11 cellular contexts compared by ENCODE assay signal in genomic region chr9:115014438-115014837, GRCh38.
DNase-seq lines count a peak whose midpoint lies in the region; ATAC-seq and TF ChIP-seq lines count a peak whose summit lies in the region.
"Had no signal": no experiment of that assay in that cellular context is flagged by ENCODE, and none has a peak within 500 bp of the region (broad histone marks: within the 10 kb centered on the region; RNA-seq: fewer than 3 reads in every experiment).

No MANE protein-coding gene starts in this region.

- CTCF ChIA-PET in activated CD4-positive, alpha-beta T cell treated with anti-CD3 and anti-CD28 coated beads for 36 hours (lab: Charles Lee), result interaction anchor here (0.6 to 5.6 kb wide), 59 partner anchors 9 to 720 kb away, joined by 3 to 75 read pairs (median 4); partner anchors contain the start of genes TEX48, TNFSF15 and TNFSF8
- CTCF ChIA-PET in MCF 10A (lab: Yijun Ruan, JAX), result interaction anchor here (0.5 to 10.8 kb wide), 60 partner anchors 9 to 1647 kb away, joined by 3 to 200 read pairs (median 4); partner anchors contain the start of genes TEX48 and TNFSF15

- TF ChIP-seq CTCF in VCaP (conservative IDR thresholded peaks at IDR 0.05) (no peak), MCF 10A (IDR thresholded peaks at IDR 0.05; ENCODE audit: unreplicated experiment) (no peak)

- DNase-seq in activated CD4-positive, alpha-beta T cell treated with anti-CD3 and anti-CD28 coated beads for 36 hours, result no peak
- no peak for DNase-seq in activated CD4-positive, alpha-beta T cell treated with anti-CD3 and anti-CD28 coated beads for 1 hour
- DNase-seq in activated naive CD8-positive, alpha-beta T cell treated with anti-CD3 and anti-CD28 coated beads, Interleukin-2, amount 50 U/mL, for 24 hours, result no peak
- no peak for DNase-seq in stimulated activated naive CD8-positive, alpha-beta T cell treated with anti-CD3 and anti-CD28 coated beads, Interleukin-15, amount 100 ng/mL, for 72 hours
- no peak for DNase-seq in NCI-H187 treated with DMSO at 0.1 percent for 48 hours (lab: John Stamatoyannopoulos, UW)
- DNase-seq in MCF 10A (ENCODE audit: unreplicated experiment), result no peak

- H3K27ac Mint-ChIP-seq in activated CD4-positive, alpha-beta T cell treated with anti-CD3 and anti-CD28 coated beads for 36 hours, result peak overlapping the region; percentile 40
- H3K27ac Mint-ChIP-seq in activated naive CD8-positive, alpha-beta T cell, result peak overlapping the region; percentile 47
- H3K27ac Mint-ChIP-seq in activated naive CD8-positive, alpha-beta T cell treated with anti-CD3 and anti-CD28 coated beads, Interleukin-2, amount 50 U/mL, for 24 hours, result no peak overlapping the region
- H3K27ac Mint-ChIP-seq in stimulated activated naive CD8-positive, alpha-beta T cell treated with anti-CD3 and anti-CD28 coated beads, Interleukin-15, amount 100 ng/mL, for 72 hours, result peak overlapping the region; percentile 22 to 86
- no peak overlapping the region for H3K27ac Mint-ChIP-seq in MCF 10A (ENCODE audit: low read depth, unreplicated experiment)
- H3K27ac Mint-ChIP-seq: CD8-positive, alpha-beta T cell; HFFc6 had no signal

- no TSS peak for BruUV-seq in MCF 10A (replicated peaks; lab: Mats Ljungman, UMichigan)

- POLR2A ChIA-PET in activated CD4-positive, alpha-beta T cell treated with anti-CD3 and anti-CD28 coated beads for 36 hours (lab: Charles Lee), result interaction anchor here (0.7 kb wide), 1 partner anchor 19 kb away, joined by 3 read pairs; no protein-coding TSS in a partner anchor
- POLR2A ChIA-PET in MCF 10A (lab: Yijun Ruan, JAX), result interaction anchor here (0.6 to 1.8 kb wide), 2 partner anchors 85 to 106 kb away, joined by 3 to 4 read pairs; no protein-coding TSS in a partner anchor

- H3K9me3 Mint-ChIP-seq in activated CD4-positive, alpha-beta T cell treated with anti-CD3 and anti-CD28 coated beads for 36 hours (ENCODE audit: low read depth), result no peaks in the 10 kb centered on the region
- no peaks in the 10 kb centered on the region for H3K9me3 Mint-ChIP-seq in activated naive CD8-positive, alpha-beta T cell (ENCODE audit: low read depth)
- H3K9me3 Mint-ChIP-seq in activated naive CD8-positive, alpha-beta T cell treated with anti-CD3 and anti-CD28 coated beads, Interleukin-2, amount 50 U/mL, for 24 hours, result no peaks in the 10 kb centered on the region
- no peaks in the 10 kb centered on the region for H3K9me3 Mint-ChIP-seq in stimulated activated naive CD8-positive, alpha-beta T cell treated with anti-CD3 and anti-CD28 coated beads, Interleukin-15, amount 100 ng/mL, for 72 hours
- H3K9me3 Mint-ChIP-seq in MCF 10A (ENCODE audit: unreplicated experiment), result no peaks in the 10 kb centered on the region
- H3K9me3 Mint-ChIP-seq: CD8-positive, alpha-beta T cell; HFFc6 had no signal

- ATAC-seq in activated CD4-positive, alpha-beta T cell treated with anti-CD3 and anti-CD28 coated beads for 36 hours, result peak; percentile 55
- ATAC-seq in activated naive CD8-positive, alpha-beta T cell treated with anti-CD3 and anti-CD28 coated beads, Interleukin-2, amount 50 U/mL, for 24 hours, result no peak
- no peak for ATAC-seq in stimulated activated naive CD8-positive, alpha-beta T cell treated with anti-CD3 and anti-CD28 coated beads, Interleukin-15, amount 100 ng/mL, for 72 hours

- peaks cover 42% of the 10 kb centered on the region for H3K4me1 Mint-ChIP-seq in activated CD4-positive, alpha-beta T cell treated with anti-CD3 and anti-CD28 coated beads for 36 hours
- peaks cover 31% of the 10 kb centered on the region for H3K4me1 Mint-ChIP-seq in activated naive CD8-positive, alpha-beta T cell (ENCODE audit: low read depth)
- H3K4me1 Mint-ChIP-seq in activated naive CD8-positive, alpha-beta T cell treated with anti-CD3 and anti-CD28 coated beads, Interleukin-2, amount 50 U/mL, for 24 hours, result peaks cover 43% of the 10 kb centered on the region
- peaks cover 62% of the 10 kb centered on the region for H3K4me1 Mint-ChIP-seq in stimulated activated naive CD8-positive, alpha-beta T cell treated with anti-CD3 and anti-CD28 coated beads, Interleukin-15, amount 100 ng/mL, for 72 hours
- H3K4me1 Mint-ChIP-seq in MCF 10A (ENCODE audit: insufficient read depth, unreplicated experiment), result peaks cover 17% of the 10 kb centered on the region

- H3K27me3 Mint-ChIP-seq in activated CD4-positive, alpha-beta T cell treated with anti-CD3 and anti-CD28 coated beads for 36 hours, result no peaks in the 10 kb centered on the region
- H3K27me3 Mint-ChIP-seq in activated naive CD8-positive, alpha-beta T cell, result no peaks in the 10 kb centered on the region
- peaks cover 16% of the 10 kb centered on the region for H3K27me3 Mint-ChIP-seq in activated naive CD8-positive, alpha-beta T cell treated with anti-CD3 and anti-CD28 coated beads, Interleukin-2, amount 50 U/mL, for 24 hours
- peaks cover 19% of the 10 kb centered on the region for H3K27me3 Mint-ChIP-seq in stimulated activated naive CD8-positive, alpha-beta T cell treated with anti-CD3 and anti-CD28 coated beads, Interleukin-15, amount 100 ng/mL, for 72 hours
- peaks cover 14% of the 10 kb centered on the region for H3K27me3 Mint-ChIP-seq in MCF 10A (ENCODE audit: insufficient read depth, unreplicated experiment)

- no peaks in the 10 kb centered on the region for H3K36me3 Mint-ChIP-seq in activated CD4-positive, alpha-beta T cell treated with anti-CD3 and anti-CD28 coated beads for 36 hours (ENCODE audit: low read depth)
- H3K36me3 Mint-ChIP-seq in activated naive CD8-positive, alpha-beta T cell, result no peaks in the 10 kb centered on the region
- no peaks in the 10 kb centered on the region for H3K36me3 Mint-ChIP-seq in activated naive CD8-positive, alpha-beta T cell treated with anti-CD3 and anti-CD28 coated beads, Interleukin-2, amount 50 U/mL, for 24 hours (ENCODE audit: low read depth)
- H3K36me3 Mint-ChIP-seq in MCF 10A (ENCODE audit: insufficient read depth, unreplicated experiment), result no peaks in the 10 kb centered on the region
- H3K36me3 Mint-ChIP-seq: CD8-positive, alpha-beta T cell had no signal

- H3K27ac ChIP-seq in VCaP, result 0 out of 2 replicates have a peak overlapping the region, but pooled peaks have one; percentile 20
- H3K27ac ChIP-seq: KMS-11 had no signal

- H3K4me3 Mint-ChIP-seq in activated CD4-positive, alpha-beta T cell treated with anti-CD3 and anti-CD28 coated beads for 36 hours, result no peak overlapping the region
- no peak overlapping the region for H3K4me3 Mint-ChIP-seq in activated naive CD8-positive, alpha-beta T cell
- H3K4me3 Mint-ChIP-seq in activated naive CD8-positive, alpha-beta T cell treated with anti-CD3 and anti-CD28 coated beads, Interleukin-2, amount 50 U/mL, for 24 hours, result no peak overlapping the region
- no peak overlapping the region for H3K4me3 Mint-ChIP-seq in stimulated activated naive CD8-positive, alpha-beta T cell treated with anti-CD3 and anti-CD28 coated beads, Interleukin-15, amount 100 ng/mL, for 72 hours
- H3K4me3 Mint-ChIP-seq in MCF 10A (ENCODE audit: unreplicated experiment), result no peak overlapping the region
- H3K4me3 Mint-ChIP-seq: CD8-positive, alpha-beta T cell; HFFc6 had no signal

- intact Hi-C loops in activated CD4-positive, alpha-beta T cell treated with anti-CD3 and anti-CD28 coated beads for 36 hours (cut with DNase I, micrococcal nuclease), result loop anchor here (1.0 to 10.0 kb wide), 13 partner anchors 84 to 609 kb away; partner anchors contain the start of genes TEX48 (in 1 of the 2), TNFSF15 (in 1 of the 2) and TNFSF8 (in 1 of the 2)
- intact Hi-C loops in MCF 10A (cut with micrococcal nuclease), result loop anchor here (1.0 to 10.0 kb wide), 8 partner anchors 103 to 609 kb away; partner anchors contain the start of gene TEX48

Comparison
In these comparisons a context has a peak if more than half of its experiments do, and no peak if none do; other contexts are left out.
1. H3K27ac Mint-ChIP-seq: peak in activated CD4-positive, alpha-beta T cell treated with anti-CD3 and anti-CD28 coated beads for 36 hours (single experiment), activated naive CD8-positive, alpha-beta T cell (single experiment) and stimulated activated naive CD8-positive, alpha-beta T cell treated with anti-CD3 and anti-CD28 coated beads, Interleukin-15, amount 100 ng/mL, for 72 hours (2 of 2); none in activated naive CD8-positive, alpha-beta T cell treated with anti-CD3 and anti-CD28 coated beads, Interleukin-2, amount 50 U/mL, for 24 hours (single experiment) and MCF 10A (single experiment).